21 cellular contexts compared by ENCODE assay signal in the genomic region with DNA sequence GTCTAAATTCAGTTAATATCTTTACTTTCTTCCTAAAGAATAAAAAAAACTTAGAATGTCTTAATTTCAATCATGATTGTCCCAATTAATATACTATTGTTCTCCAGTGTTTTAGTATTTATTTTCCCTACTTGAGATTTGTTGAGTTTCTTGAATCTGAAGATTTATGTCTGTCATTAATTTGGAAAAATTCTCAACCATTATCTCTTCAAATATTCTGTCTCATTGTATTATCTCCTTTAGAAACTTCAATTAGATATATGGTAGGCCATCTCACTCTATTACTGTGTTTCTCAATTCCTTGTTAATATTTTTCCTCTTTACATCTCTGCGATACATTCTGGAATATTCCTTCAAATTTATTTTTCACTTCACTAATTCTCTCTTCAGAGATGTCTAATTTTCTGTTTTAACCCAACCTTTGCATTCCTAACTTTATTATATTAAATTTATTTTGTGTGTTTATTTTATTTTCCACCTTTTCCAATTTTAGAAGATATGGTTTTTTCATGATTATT.
"Had no signal": no experiment of that assay in that cellular context is flagged by ENCODE, and none has a peak within 500 bp of the region (broad histone marks: within the 10 kb centered on the region; RNA-seq: fewer than 3 reads in every experiment).

No MANE protein-coding gene starts in this region.

- H3K4me1 ChIP-seq: esophagus muscularis mucosa, foreskin keratinocyte, gastroesophageal sphincter, left lung, lower lobe of right lung had no signal

- FAIRE-seq: endothelial cell of umbilical vein had no signal

- H3K79me2 ChIP-seq: hepatocyte had no signal

- H3K4me2 ChIP-seq: hepatocyte had no signal

- ATAC-seq: effector memory CD8-positive, alpha-beta T cell; foreskin keratinocyte; gastroesophageal sphincter; heart left ventricle; left cardiac atrium; left lung; left ventricle myocardium superior; lower lobe of right lung; mucosa of descending colon; naive thymus-derived CD8-positive, alpha-beta T cell had no signal

- H2AFZ ChIP-seq: hepatocyte had no signal

- H3K27me3 ChIP-seq: esophagus muscularis mucosa, foreskin keratinocyte, gastroesophageal sphincter, heart left ventricle, hepatocyte, left lung had no signal

- H3K36me3 ChIP-seq: esophagus muscularis mucosa, gastroesophageal sphincter, heart left ventricle, left lung, lower lobe of right lung had no signal

- H3K9me3 ChIP-seq: left lung, mucosa of descending colon had no signal

- H3K27ac ChIP-seq: esophagus muscularis mucosa, foreskin keratinocyte, gastroesophageal sphincter, heart left ventricle, hepatocyte, left lung, lower lobe of right lung had no signal

- DNase-seq: cortex of kidney; effector CD8-positive, alpha-beta T cell; effector memory CD8-positive, alpha-beta T cell; endodermal cell; foreskin keratinocyte; heart left ventricle; hypothalamus; immature natural killer cell; islet precursor cell; left cardiac atrium; left lung; left ventricle myocardium superior; lower lobe of right lung; mesenchymal stem cell; mucosa of descending colon; naive B cell; naive thymus-derived CD8-positive, alpha-beta T cell had no signal

- H3K4me3 ChIP-seq: esophagus muscularis mucosa, gastroesophageal sphincter, heart left ventricle, hepatocyte, left lung, lower lobe of right lung, mucosa of descending colon had no signal
